16 cellular contexts compared by ENCODE assay signal in genomic region chr19:39324242-39324842, GRCh38. TPM values are rescaled to one million over a fixed set of nuclear protein-coding genes. Genes with fewer than 3 reads are reported as not detected.
"Had no signal": no experiment of that assay in that cellular context is flagged by ENCODE, and none has a peak within 500 bp of the region (broad histone marks: within the 10 kb centered on the region; RNA-seq: fewer than 3 reads in every experiment).

No MANE protein-coding gene starts in this region.

- H3K27me3 Mint-ChIP-seq: central memory CD8-positive, alpha-beta T cell had no signal

- H3K4me3 ChIP-seq: ascending aorta, colonic mucosa, heart left ventricle, left ventricle myocardium inferior, spleen, tibial artery had no signal

- DNase-seq: colonic mucosa; heart left ventricle; left ventricle myocardium inferior; mammary epithelial cell; midbrain; retina; spleen; stimulated activated naive CD4-positive, alpha-beta T cell had no signal

- H3K9me3 ChIP-seq: ascending aorta, colonic mucosa, heart left ventricle, left ventricle myocardium inferior, spleen, tibial artery had no signal

- H3K4me3 Mint-ChIP-seq: central memory CD8-positive, alpha-beta T cell had no signal

- H3K4me1 ChIP-seq: colonic mucosa had no signal

- H3K36me3 ChIP-seq: ascending aorta, colonic mucosa, left ventricle myocardium inferior, tibial artery had no signal

- H3K27me3 ChIP-seq: ascending aorta, colonic mucosa had no signal

- H3K9me3 Mint-ChIP-seq: central memory CD8-positive, alpha-beta T cell had no signal

- ATAC-seq: heart left ventricle had no signal

- H3K27ac ChIP-seq: ascending aorta, colonic mucosa, heart left ventricle, left ventricle myocardium inferior, spleen, tibial artery had no signal

RNA-seq across cellular contexts. Expression of gene LRFN1, which starts 3.7 kb away (rescaled TPM):
- total RNA-seq: ascending aorta had no signal

RNA-seq across cellular contexts. Expression of gene GMFG, which starts 11.5 kb away (rescaled TPM):
- total RNA-seq: kidney epithelial cell, mammary epithelial cell had no signal

RNA-seq across cellular contexts. Expression of gene IFNL1, which starts 28.1 kb away (rescaled TPM):
- total RNA-seq: ascending aorta; colonic mucosa; frontal cortex; heart left ventricle; kidney epithelial cell; left ventricle myocardium inferior; mammary epithelial cell; spleen; T-helper 1 cell treated with Interleukin-12 subunit alpha and Interleukin-12 subunit beta and Interleukin-4 antibody, amounts not matched to agents 30 ng/mL and 1 ng/mL, for 36 hours had no signal
- polyA plus RNA-seq: adipose tissue, esophagus, heart left ventricle, mammary epithelial cell, spleen had no signal

RNA-seq across cellular contexts. Expression of gene IFNL2, which starts 56.1 kb away (rescaled TPM):
- total RNA-seq: ascending aorta; colonic mucosa; frontal cortex; heart left ventricle; kidney epithelial cell; left ventricle myocardium inferior; mammary epithelial cell; spleen; T-helper 1 cell treated with Interleukin-12 subunit alpha and Interleukin-12 subunit beta and Interleukin-4 antibody, amounts not matched to agents 30 ng/mL and 1 ng/mL, for 36 hours had no signal
- polyA plus RNA-seq: adipose tissue, esophagus, heart left ventricle, mammary epithelial cell, spleen had no signal
